In genomic region chr4:119490335-119490734, GRCh38 we compare ENCODE assay signal across 8 cellular contexts.
A peak's percentile ranks its signal among the peaks of the same experiment; 100 is the strongest.
DNase-seq lines count a peak whose midpoint lies in the region; ATAC-seq and TF ChIP-seq lines count a peak whose summit lies in the region.

No MANE protein-coding gene starts in this region.

- H3K27ac Mint-ChIP-seq in type B pancreatic cell = no peak overlapping the region
- no peak overlapping the region for H3K27ac Mint-ChIP-seq in activated naive CD8-positive, alpha-beta T cell treated with anti-CD3 and anti-CD28 coated beads for 36 hours

- DNase-seq in cardiac muscle cell (ENCODE audit: low read depth in 1 of 2, low spot score in 1 of 2) (peak; percentile 27 to 38), Right ventricle myocardium inferior (ENCODE audit: missing footprints) (no peak), NB4 (ENCODE audit: low read depth) (peak; percentile 16), epithelial cell of esophagus (ENCODE audit: low read depth) (peak; percentile 4), type B pancreatic cell (ENCODE audit: extremely low spot score, unreplicated experiment) (no peak), amygdala (lab: John Stamatoyannopoulos, UW) (no peak)
- no peak for DNase-seq in activated naive CD8-positive, alpha-beta T cell treated with anti-CD3 and anti-CD28 coated beads for 36 hours

- H3K9me3 ChIP-seq in cardiac muscle cell (ENCODE audit: low read depth) = no peaks in the 10 kb centered on the region

- no peaks in the 10 kb centered on the region for H3K4me1 Mint-ChIP-seq in type B pancreatic cell (ENCODE audit: unreplicated experiment)
- H3K4me1 Mint-ChIP-seq in activated naive CD8-positive, alpha-beta T cell treated with anti-CD3 and anti-CD28 coated beads for 36 hours = no peaks in the 10 kb centered on the region

- no peak overlapping the region for H3K27ac ChIP-seq in cardiac muscle cell

- peaks cover 34% of the 10 kb centered on the region for H3K36me3 ChIP-seq in cardiac muscle cell

- H3K27me3 Mint-ChIP-seq in type B pancreatic cell = no peaks in the 10 kb centered on the region
- H3K27me3 Mint-ChIP-seq in activated naive CD8-positive, alpha-beta T cell treated with anti-CD3 and anti-CD28 coated beads for 36 hours = no peaks in the 10 kb centered on the region

- H3K27me3 ChIP-seq in cardiac muscle cell = no peaks in the 10 kb centered on the region

- H3K9me3 Mint-ChIP-seq in type B pancreatic cell = no peaks in the 10 kb centered on the region
- no peaks in the 10 kb centered on the region for H3K9me3 Mint-ChIP-seq in activated naive CD8-positive, alpha-beta T cell treated with anti-CD3 and anti-CD28 coated beads for 36 hours

- H3K4me3 ChIP-seq in cardiac muscle cell = no peak overlapping the region
- H3K4me3 ChIP-seq in NB4 (ENCODE audit: low read depth, low read length) = no peak overlapping the region
- H3K4me3 ChIP-seq in epithelial cell of esophagus (ENCODE audit: low read length) = no peak overlapping the region

- H3K4me1 ChIP-seq in cardiac muscle cell (ENCODE audit: low read depth) = no peaks in the 10 kb centered on the region

- TF ChIP-seq POLR2A in NB4 (IDR thresholded peaks at IDR 0.05; ENCODE audit: extremely low read depth, insufficient read length) = no peak

- peak; percentile 24 for TF ChIP-seq CTCF in cardiac muscle cell (IDR thresholded peaks at IDR 0.05; ENCODE audit: low read depth, low read length)
- TF ChIP-seq CTCF in NB4 (IDR thresholded peaks at IDR 0.05; ENCODE audit: low read depth, low read length) = no peak
- peak; percentile 33 for TF ChIP-seq CTCF in epithelial cell of esophagus (IDR thresholded peaks at IDR 0.05; ENCODE audit: insufficient read depth, low read depth, low read length, missing control alignments)
- TF ChIP-seq CTCF in type B pancreatic cell (conservative IDR thresholded peaks at IDR 0.05) = peak; percentile 62

- no peak overlapping the region for H3K4me3 Mint-ChIP-seq in type B pancreatic cell
- H3K4me3 Mint-ChIP-seq in activated naive CD8-positive, alpha-beta T cell treated with anti-CD3 and anti-CD28 coated beads for 36 hours = no peak overlapping the region

- intact Hi-C loops in Right ventricle myocardium inferior (cut with DNase I) = no loop called here

- ATAC-seq in Right ventricle myocardium inferior (no peak), HG03469 (IDR thresholded peaks at IDR 0.05; ENCODE audit: unreplicated experiment) (no peak)

- peaks cover 7% of the 10 kb centered on the region for H3K36me3 Mint-ChIP-seq in type B pancreatic cell
- peaks cover 6% of the 10 kb centered on the region for H3K36me3 Mint-ChIP-seq in activated naive CD8-positive, alpha-beta T cell treated with anti-CD3 and anti-CD28 coated beads for 36 hours

Comparison
In these comparisons a context has a peak if more than half of its experiments do, and no peak if none do; other contexts are left out.
1. DNase-seq: peak in cardiac muscle cell (2 of 2), NB4 (single experiment) and epithelial cell of esophagus (single experiment); none in Right ventricle myocardium inferior (single experiment), type B pancreatic cell (single experiment), amygdala (0 of 56) and activated naive CD8-positive, alpha-beta T cell treated with anti-CD3 and anti-CD28 coated beads for 36 hours (single experiment).